In genomic region chr12:1565172-1565571, GRCh38 we compare ENCODE assay signal across 1 cellular context.
TF ChIP-seq lines count a peak whose summit lies in the region.

No MANE protein-coding gene starts in this region.

TF ChIP-seq in IMR-90, 13 proteins besides CTCF, POLR2A, EP300 and RAD21 (continued from another document):
- TF ChIP-seq CEBPB (IDR thresholded peaks at IDR 0.05; ENCODE audit: low read depth, low read length) (no peak), RCOR1 (IDR thresholded peaks at IDR 0.05; ENCODE audit: insufficient replicate concordance, low read length) (no peak), CHD1 (IDR thresholded peaks at IDR 0.05; ENCODE audit: low read depth, low read length) (no peak), FOS (IDR thresholded peaks at IDR 0.05; ENCODE audit: low read depth, low read length) (no peak), SMC3 (IDR thresholded peaks at IDR 0.05; ENCODE audit: low read depth, low read length) (no peak), MAZ (IDR thresholded peaks at IDR 0.05; ENCODE audit: borderline replicate concordance, low read depth, low read length) (no peak), ELK1 (IDR thresholded peaks at IDR 0.05; ENCODE audit: borderline replicate concordance, low read depth, low read length) (no peak), USF2 (IDR thresholded peaks at IDR 0.05; ENCODE audit: low read depth, low read length) (no peak), RFX5 (IDR thresholded peaks at IDR 0.05; ENCODE audit: low read depth, low read length) (no peak), NFE2L2 (IDR thresholded peaks at IDR 0.05; ENCODE audit: low read depth, low read length) (no peak), BHLHE40 (IDR thresholded peaks at IDR 0.05; ENCODE audit: low read depth, low read length) (no peak), MXI1 (IDR thresholded peaks at IDR 0.05; ENCODE audit: borderline replicate concordance, low read depth, low read length) (no peak)
